19 cellular contexts compared by ENCODE assay signal in the genomic region with DNA sequence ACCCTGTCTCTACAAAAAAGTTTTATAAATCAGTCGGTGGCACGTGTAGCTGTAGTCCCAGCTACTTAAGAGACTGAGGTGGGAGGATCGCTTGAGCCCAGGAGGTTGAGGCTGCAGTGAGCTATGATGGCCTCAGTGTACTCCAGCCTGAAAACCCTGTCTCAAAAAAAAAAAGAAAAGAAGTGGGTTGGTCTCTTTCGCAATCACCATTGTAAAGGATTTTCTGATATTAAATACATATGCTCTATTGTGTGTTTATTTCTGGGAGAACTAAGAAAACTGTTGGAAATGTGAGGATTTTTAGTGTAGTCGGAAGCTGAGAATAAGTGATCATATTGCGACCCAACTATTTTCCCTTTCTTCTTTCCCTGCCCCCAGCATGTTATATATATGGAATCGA.
"Had no signal": no experiment of that assay in that cellular context is flagged by ENCODE, and none has a peak within 500 bp of the region (broad histone marks: within the 10 kb centered on the region; RNA-seq: fewer than 3 reads in every experiment).

No MANE protein-coding gene starts in this region.

- H3K4me3 ChIP-seq: dorsolateral prefrontal cortex, lower lobe of right lung, neural progenitor cell, prostate gland, right atrium auricular region, tibial nerve had no signal

- H3K27ac Mint-ChIP-seq: activated naive CD8-positive, alpha-beta T cell; activated T-helper 1 cell treated with anti-CD3 and anti-CD28 coated beads, Interleukin-12 subunit alpha, Interleukin-12 subunit beta, Interleukin-2, Interleukin-4 antibody, amounts not matched to agents 30 ng/mL and 10 ng/mL and 1 ng/mL, durations not matched to agents 14 hours and 24 hours and 36 hours; neural progenitor cell; stimulated activated naive CD8-positive, alpha-beta T cell treated with anti-CD3 and anti-CD28 coated beads, Interleukin-15, Interleukin-2, amounts not matched to agents 100 ng/mL and 50 ng/mL, for 24 hours; WTC11 had no signal

- H3K9me3 Mint-ChIP-seq: stimulated activated naive CD8-positive, alpha-beta T cell treated with anti-CD3 and anti-CD28 coated beads, Interleukin-15, Interleukin-2, amounts not matched to agents 100 ng/mL and 50 ng/mL, for 24 hours had no signal

- H2AFZ ChIP-seq: neural progenitor cell had no signal

- H3K4me2 ChIP-seq: neural progenitor cell had no signal

- DNase-seq: activated CD4-positive, alpha-beta memory T cell treated with anti-CD3 and anti-CD28 coated beads for 36 hours; activated CD4-positive, alpha-beta T cell treated with anti-CD3 and anti-CD28 coated beads for 4 hours; activated T-cell treated with anti-CD3 and anti-CD28 coated beads for 4 hours; amniotic stem cell; dorsolateral prefrontal cortex; hypothalamus; islet precursor cell; left colon; lower lobe of right lung; T-helper 2 cell had no signal

- H3K9ac ChIP-seq: neural progenitor cell had no signal

- H3K4me3 Mint-ChIP-seq: activated CD4-positive, alpha-beta memory T cell treated with anti-CD3 and anti-CD28 coated beads for 36 hours; activated naive CD8-positive, alpha-beta T cell; activated T-helper 1 cell treated with anti-CD3 and anti-CD28 coated beads, Interleukin-12 subunit alpha, Interleukin-12 subunit beta, Interleukin-2, Interleukin-4 antibody, amounts not matched to agents 30 ng/mL and 10 ng/mL and 1 ng/mL, durations not matched to agents 14 hours and 24 hours and 36 hours; neural progenitor cell; stimulated activated naive CD8-positive, alpha-beta T cell treated with anti-CD3 and anti-CD28 coated beads, Interleukin-15, Interleukin-2, amounts not matched to agents 100 ng/mL and 50 ng/mL, for 24 hours; WTC11 had no signal

- H3K27me3 Mint-ChIP-seq: activated CD4-positive, alpha-beta memory T cell treated with anti-CD3 and anti-CD28 coated beads for 36 hours; activated naive CD8-positive, alpha-beta T cell; stimulated activated naive CD8-positive, alpha-beta T cell treated with anti-CD3 and anti-CD28 coated beads, Interleukin-15, Interleukin-2, amounts not matched to agents 100 ng/mL and 50 ng/mL, for 24 hours had no signal

- ATAC-seq: left colon, lower lobe of right lung, WTC11 had no signal

- H3K27me3 ChIP-seq: dorsolateral prefrontal cortex, neural progenitor cell, right atrium auricular region, tibial nerve had no signal

- H3K27ac ChIP-seq: epithelial cell of prostate, lower lobe of right lung, neural progenitor cell, prostate gland, right atrium auricular region, tibial nerve had no signal
